ENCODE assay signal across 8 cellular contexts in the genomic region with DNA sequence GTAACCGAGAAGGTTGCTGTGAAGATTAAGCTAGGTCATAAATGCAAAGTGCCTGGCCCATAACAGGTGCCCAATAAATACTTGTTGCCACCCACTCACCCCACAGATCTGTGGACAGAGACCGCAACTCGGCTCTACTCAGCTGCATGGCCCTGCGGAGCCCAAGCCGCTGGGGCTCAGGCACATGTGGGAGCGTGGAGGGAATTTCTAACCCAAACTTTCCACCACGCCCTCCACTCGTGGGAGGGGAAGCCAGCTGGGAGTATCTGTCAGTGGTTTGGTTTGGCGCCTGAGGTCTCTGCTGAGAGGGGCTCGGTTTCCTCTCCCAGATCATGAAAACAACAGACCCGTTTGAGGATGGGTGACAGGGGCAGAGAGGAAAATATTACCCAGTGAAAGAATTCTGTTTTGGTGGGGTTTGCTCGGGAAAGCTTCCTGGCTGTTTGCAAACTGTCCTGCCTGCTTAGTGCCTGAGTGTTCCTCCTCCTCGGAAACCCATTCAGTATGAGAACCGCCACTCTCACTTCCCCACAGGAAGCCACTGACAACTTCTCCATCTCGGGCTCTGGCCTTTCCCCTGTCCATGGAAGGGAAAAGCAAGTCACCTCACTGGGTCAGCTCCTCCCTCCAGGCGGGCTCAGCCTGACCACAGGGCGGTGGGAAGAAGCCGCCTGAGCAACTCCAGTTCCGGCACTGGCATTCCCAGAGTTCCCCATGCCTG.
DNase-seq lines count a peak whose midpoint lies in the region; ATAC-seq and TF ChIP-seq lines count a peak whose summit lies in the region.

No MANE protein-coding gene starts in this region.

- DNase-seq in AG09309 (ENCODE audit: low read depth) (peak; percentile 11), HL-60 (ENCODE audit: low read depth in 1 of 2, low spot score in 1 of 2) (peak; percentile 50 to 68), glomerular visceral epithelial cell (ENCODE audit: extremely low spot score) (peak; percentile 31), NCI-H526 treated with DMSO at 0.1 percent for 48 hours (lab: John Stamatoyannopoulos, UW) (no peak), NCI-H1092 (lab: John Stamatoyannopoulos, UW) (no peak)
- DNase-seq in activated CD8-positive, alpha-beta memory T cell treated with anti-CD3 and anti-CD28 coated beads, Interleukin-2, amount 10 ng/mL, durations not matched to agents 7 days and 5 days = peak; percentile 74
- DNase-seq in stimulated activated CD4-positive, alpha-beta T cell treated with anti-CD3 and anti-CD28 coated beads, Interleukin-1b, Interleukin-23, amount 100 ng/mL, for 4 hours (ENCODE audit: low read depth in 2 of 2) = peak; percentile 52 to 56

- peak overlapping the region; percentile 65 for H3K27ac Mint-ChIP-seq in activated CD8-positive, alpha-beta memory T cell treated with anti-CD3 and anti-CD28 coated beads, Interleukin-2, amount 10 ng/mL, durations not matched to agents 7 days and 5 days

- CTCF ChIA-PET in activated CD8-positive, alpha-beta memory T cell treated with anti-CD3 and anti-CD28 coated beads, Interleukin-2, amount 10 ng/mL, durations not matched to agents 7 days and 5 days (lab: Charles Lee) = interaction anchor here (0.8 to 10.1 kb wide), 8 partner anchors 12 to 134 kb away, joined by 3 to 105 read pairs (median 7); partner anchors contain the start of gene ALAD

- no peaks in the 10 kb centered on the region for H3K27me3 ChIP-seq in HL-60 (ENCODE audit: insufficient read depth, poor library complexity, severe bottlenecking)

- no peak overlapping the region for H3K4me3 ChIP-seq in AG09309 (ENCODE audit: control insufficient read depth, low read depth, low read length)
- H3K4me3 ChIP-seq in HL-60 (replicated peaks; ENCODE audit: insufficient read depth, low read length) = peak overlapping the region; percentile 5; the same call in 1 of the 2 replicates

- ATAC-seq in GM19463 (IDR thresholded peaks at IDR 0.05; ENCODE audit: unreplicated experiment) = peak; percentile 88
- ATAC-seq in activated CD8-positive, alpha-beta memory T cell treated with anti-CD3 and anti-CD28 coated beads, Interleukin-2, amount 10 ng/mL, durations not matched to agents 7 days and 5 days = peak; percentile 47

- no peaks in the 10 kb centered on the region for H3K27me3 Mint-ChIP-seq in activated CD8-positive, alpha-beta memory T cell treated with anti-CD3 and anti-CD28 coated beads, Interleukin-2, amount 10 ng/mL, durations not matched to agents 7 days and 5 days

- H3K36me3 Mint-ChIP-seq in activated CD8-positive, alpha-beta memory T cell treated with anti-CD3 and anti-CD28 coated beads, Interleukin-2, amount 10 ng/mL, durations not matched to agents 7 days and 5 days = peaks cover 38% of the 10 kb centered on the region

- no peak for TF ChIP-seq CTCF in AG09309 (IDR thresholded peaks at IDR 0.05; ENCODE audit: control insufficient read depth, insufficient read depth, low read depth, low read length, missing control alignments)
- no peak for TF ChIP-seq CTCF in HL-60 (IDR thresholded peaks at IDR 0.05; ENCODE audit: insufficient read depth, low read length)

- H3K27ac ChIP-seq in HL-60 (replicated peaks) = no peak overlapping the region

- H3K4me3 Mint-ChIP-seq in activated CD8-positive, alpha-beta memory T cell treated with anti-CD3 and anti-CD28 coated beads, Interleukin-2, amount 10 ng/mL, durations not matched to agents 7 days and 5 days = peak overlapping the region; percentile 38

- H3K4me1 Mint-ChIP-seq in activated CD8-positive, alpha-beta memory T cell treated with anti-CD3 and anti-CD28 coated beads, Interleukin-2, amount 10 ng/mL, durations not matched to agents 7 days and 5 days = peaks cover 67% of the 10 kb centered on the region

- H3K9me3 Mint-ChIP-seq in activated CD8-positive, alpha-beta memory T cell treated with anti-CD3 and anti-CD28 coated beads, Interleukin-2, amount 10 ng/mL, durations not matched to agents 7 days and 5 days (ENCODE audit: low read depth) = no peaks in the 10 kb centered on the region

Comparison
In these comparisons a context has a peak if more than half of its experiments do, and no peak if none do; other contexts are left out.
1. DNase-seq: peak in AG09309 (single experiment), HL-60 (2 of 2), activated CD8-positive, alpha-beta memory T cell treated with anti-CD3 and anti-CD28 coated beads, Interleukin-2, amount 10 ng/mL, durations not matched to agents 7 days and 5 days (single experiment), glomerular visceral epithelial cell (single experiment) and stimulated activated CD4-positive, alpha-beta T cell treated with anti-CD3 and anti-CD28 coated beads, Interleukin-1b, Interleukin-23, amount 100 ng/mL, for 4 hours (2 of 2); none in NCI-H526 treated with DMSO at 0.1 percent for 48 hours (single experiment) and NCI-H1092 (single experiment).